Comparison of ENCODE assay signal across 1 cellular context in genomic region chr1:196960854-196961253, GRCh38.
TF ChIP-seq lines count a peak whose summit lies in the region.

No MANE protein-coding gene starts in this region.

TF ChIP-seq in GM12878, 131 proteins besides CTCF, POLR2A, EP300 and RAD21 (continues in another document):
- no peak for TF ChIP-seq E4F1 (IDR thresholded peaks at IDR 0.05; ENCODE audit: borderline replicate concordance, partially characterized antibody)
- TF ChIP-seq BCL11A (IDR thresholded peaks at IDR 0.05; ENCODE audit: low read depth, low read length) = 0 out of 2 replicates have a peak, but pooled peaks have one; percentile 10
- peak; percentile 53; the same call in 1 of the 2 replicates for TF ChIP-seq ATF2 (IDR thresholded peaks at IDR 0.05; ENCODE audit: low read length)
- TF ChIP-seq PBX3 (IDR thresholded peaks at IDR 0.05; ENCODE audit: insufficient replicate concordance, low read depth, low read length) = no peak
- TF ChIP-seq IRF4 (IDR thresholded peaks at IDR 0.05; ENCODE audit: low read depth, low read length) = no peak
- no peak for TF ChIP-seq MTA2 (IDR thresholded peaks at IDR 0.05; ENCODE audit: low read depth)
- TF ChIP-seq RAD51 (IDR thresholded peaks at IDR 0.05) = no peak
- no peak for TF ChIP-seq CEBPB (IDR thresholded peaks at IDR 0.05; ENCODE audit: borderline replicate concordance in 1 of 2, low read depth in 2 of 2, low read length in 2 of 2)
- TF ChIP-seq NR2C2 (IDR thresholded peaks at IDR 0.05; ENCODE audit: borderline replicate concordance, control insufficient read depth, insufficient read length, low read depth) = no peak
- no peak for TF ChIP-seq JUNB (IDR thresholded peaks at IDR 0.05)
- TF ChIP-seq SMAD5 (IDR thresholded peaks at IDR 0.05; ENCODE audit: low read depth) = no peak
- TF ChIP-seq DPF2 (IDR thresholded peaks at IDR 0.05) = no peak
- 0 out of 2 replicates have a peak, but pooled peaks have one; percentile 24 for TF ChIP-seq ZNF24 (IDR thresholded peaks at IDR 0.05)
- TF ChIP-seq RELA (IDR thresholded peaks at IDR 0.05; ENCODE audit: borderline replicate concordance, partially characterized antibody) = no peak
- TF ChIP-seq MEF2B (IDR thresholded peaks at IDR 0.05; ENCODE audit: partially characterized antibody, poor library complexity, severe bottlenecking) = peak; percentile 31
- TF ChIP-seq BRCA1 (IDR thresholded peaks at IDR 0.05; ENCODE audit: low read depth, low read length) = no peak
- no peak for TF ChIP-seq SMAD1 (IDR thresholded peaks at IDR 0.05; ENCODE audit: low read depth, partially characterized antibody)
- no peak for TF ChIP-seq CUX1 (IDR thresholded peaks at IDR 0.05; ENCODE audit: insufficient replicate concordance, low read depth, low read length)
- TF ChIP-seq MYB (IDR thresholded peaks at IDR 0.05; ENCODE audit: borderline replicate concordance, low read depth, low read length) = no peak
- TF ChIP-seq MEF2A (IDR thresholded peaks at IDR 0.05; ENCODE audit: insufficient read depth, low read depth, low read length) = peak; percentile 78
- TF ChIP-seq YBX1 (IDR thresholded peaks at IDR 0.05) = no peak
- no peak for TF ChIP-seq TARDBP (IDR thresholded peaks at IDR 0.05; ENCODE audit: borderline replicate concordance)
- no peak for TF ChIP-seq NFXL1 (IDR thresholded peaks at IDR 0.05; ENCODE audit: borderline replicate concordance)
- TF ChIP-seq PKNOX1 (IDR thresholded peaks at IDR 0.05) = peak; percentile 35; the same call in 1 of the 2 replicates
- TF ChIP-seq E2F8 (IDR thresholded peaks at IDR 0.05; ENCODE audit: low read depth, partially characterized antibody) = no peak
- TF ChIP-seq REST (IDR thresholded peaks at IDR 0.05; ENCODE audit: low read depth, low read length) = no peak
- TF ChIP-seq NFIC (IDR thresholded peaks at IDR 0.05; ENCODE audit: low read depth, low read length) = no peak
- no peak for TF ChIP-seq SUPT20H (IDR thresholded peaks at IDR 0.05; ENCODE audit: borderline replicate concordance, control insufficient read depth, low read depth, low read length)
- no peak for TF ChIP-seq SRF (IDR thresholded peaks at IDR 0.05; ENCODE audit: low read depth in 2 of 2, low read length in 2 of 2)
- peak; percentile 60 to 61; a peak in 2 of 4 replicates for TF ChIP-seq BHLHE40 (IDR thresholded peaks at IDR 0.05; ENCODE audit: borderline replicate concordance in 1 of 2, low read depth in 2 of 2, low read length in 1 of 2)
- no peak for TF ChIP-seq CREB1 (IDR thresholded peaks at IDR 0.05; ENCODE audit: low read depth)
- no peak for TF ChIP-seq ZSCAN29 (IDR thresholded peaks at IDR 0.05)
- TF ChIP-seq POLR2AphosphoS2 (IDR thresholded peaks at IDR 0.05; ENCODE audit: low read depth, low read length) = no peak
- no peak for TF ChIP-seq ZNF207 (IDR thresholded peaks at IDR 0.05; ENCODE audit: borderline replicate concordance)
- TF ChIP-seq SIN3A (IDR thresholded peaks at IDR 0.05; ENCODE audit: low read depth, low read length) = no peak
- TF ChIP-seq FOXK2 (IDR thresholded peaks at IDR 0.05) = no peak
- no peak for TF ChIP-seq IKZF1 (conservative IDR thresholded peaks at IDR 0.05)
- TF ChIP-seq EED (IDR thresholded peaks at IDR 0.05; ENCODE audit: low read depth) = no peak
- no peak for TF ChIP-seq NR2F1 (conservative IDR thresholded peaks at IDR 0.05)
- TF ChIP-seq CBX5 (IDR thresholded peaks at IDR 0.05; ENCODE audit: low read depth) = no peak
- peak; percentile 69 for TF ChIP-seq RUNX3 (IDR thresholded peaks at IDR 0.05; ENCODE audit: low read length)
- TF ChIP-seq E2F4 (IDR thresholded peaks at IDR 0.05; ENCODE audit: low read depth, low read length) = no peak
